Comparison of ENCODE assay signal across 8 cellular contexts in the genomic region with DNA sequence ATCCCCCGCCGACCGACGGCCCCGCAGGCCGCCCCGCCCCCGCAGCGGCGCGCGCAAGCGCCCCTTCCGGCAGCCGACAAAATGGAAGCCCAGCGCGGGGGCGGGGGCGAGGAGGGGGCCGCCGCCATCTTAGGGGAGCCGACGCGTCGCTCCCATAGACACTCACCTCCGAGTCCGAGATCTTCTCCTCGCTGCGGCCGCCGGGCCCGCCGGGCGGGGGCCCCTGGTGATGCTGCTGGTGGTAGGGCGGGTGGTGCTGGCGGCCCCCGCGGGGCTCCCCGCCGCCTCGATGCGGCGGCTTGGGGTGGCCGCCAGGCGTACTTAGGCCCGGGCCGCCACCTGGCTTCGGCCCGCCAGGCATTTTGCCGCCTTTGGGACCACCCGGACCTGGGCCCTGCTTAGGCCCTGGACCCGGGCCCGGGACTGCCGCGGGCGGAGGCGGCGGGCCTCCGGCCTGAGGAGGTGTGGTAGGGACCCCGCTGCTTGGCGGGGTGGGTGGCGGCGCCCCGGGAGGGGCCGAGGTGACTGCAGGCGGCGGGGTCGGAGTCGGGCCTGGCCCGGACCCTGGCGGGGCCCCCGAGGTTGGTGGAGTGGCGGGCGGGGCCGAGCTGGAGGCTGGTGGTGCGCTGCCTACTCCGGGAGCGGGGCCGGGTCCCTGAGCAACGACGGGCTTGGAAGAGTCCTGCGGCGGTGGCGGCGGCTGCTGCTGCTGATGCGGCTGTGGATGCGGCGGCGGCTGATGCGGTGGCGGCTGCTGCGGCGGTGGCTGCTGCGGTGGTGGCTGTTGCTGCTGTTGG. TPM values are rescaled to one million over a fixed set of nuclear protein-coding genes. Genes with fewer than 3 reads are reported as not detected.
DNase-seq lines count a peak whose midpoint lies in the region; ATAC-seq and TF ChIP-seq lines count a peak whose summit lies in the region.

No MANE protein-coding gene starts in this region.

- H3K79me2 ChIP-seq in Karpas-422 (ENCODE audit: low read length), result peaks cover 56% of the 10 kb centered on the region

- H3K4me3 Mint-ChIP-seq in nephron progenitor cell, result peak overlapping the region; percentile 99

- H3K27ac Mint-ChIP-seq in nephron progenitor cell, result peak overlapping the region; percentile 99

- H3K9me2 ChIP-seq in Karpas-422 (replicated peaks; ENCODE audit: insufficient read depth, low read length), result no peaks in the 10 kb centered on the region

- peak; percentile 37 for TF ChIP-seq CTCF in RWPE2 (IDR thresholded peaks at IDR 0.05; ENCODE audit: poor library complexity, severe bottlenecking)
- TF ChIP-seq CTCF in fibroblast of pulmonary artery (IDR thresholded peaks at IDR 0.05; ENCODE audit: low read length, missing control alignments), result no peak
- no peak for TF ChIP-seq CTCF in nephron progenitor cell (IDR thresholded peaks at IDR 0.05)

- H3K4me2 ChIP-seq in Karpas-422 (ENCODE audit: low read depth, low read length, poor library complexity, severe bottlenecking), result peak overlapping the region; percentile 87

- peak overlapping the region; percentile 89 for H3K27ac ChIP-seq in Karpas-422 (ENCODE audit: low read length)
- peak overlapping the region; percentile 78 for H3K27ac ChIP-seq in RWPE2 (ENCODE audit: poor library complexity, severe bottlenecking)

- no peak overlapping the region for H2AFZ ChIP-seq in Karpas-422 (ENCODE audit: low read length)

- H3K9me3 ChIP-seq in Karpas-422 (ENCODE audit: low read length) (no peaks in the 10 kb centered on the region), RWPE2 (ENCODE audit: severe bottlenecking) (no peaks in the 10 kb centered on the region)

- peaks cover 7% of the 10 kb centered on the region for H3K27me3 Mint-ChIP-seq in nephron progenitor cell (ENCODE audit: low read depth, poor library complexity)

- H3K36me3 Mint-ChIP-seq in nephron progenitor cell (ENCODE audit: low read depth), result peaks cover 47% of the 10 kb centered on the region

- H3K4me1 ChIP-seq in Karpas-422 (ENCODE audit: low read length) (peaks cover 36% of the 10 kb centered on the region), RWPE2 (ENCODE audit: insufficient read depth, poor library complexity, severe bottlenecking) (peaks cover 8% of the 10 kb centered on the region)

- H4K20me1 ChIP-seq in Karpas-422 (ENCODE audit: insufficient read depth, low read depth, low read length), result peaks cover 53% of the 10 kb centered on the region

- DNase-seq in COR-L47 (lab: John Stamatoyannopoulos, UW) (peak; percentile 79), Karpas-422 (peak; percentile 92), RWPE2 (ENCODE audit: low spot score) (peak; percentile 69), fibroblast of pulmonary artery (ENCODE audit: low read depth) (peak; percentile 77), nephron progenitor cell (peak; percentile 91)
- DNase-seq in activated T-helper 9 cell treated with anti-CD3 and anti-CD28 coated beads, Interleukin-2, amount 50 U/mL, for 16 hours (ENCODE audit: low read depth), result peak; percentile 88
- DNase-seq in stimulated activated naive CD8-positive, alpha-beta T cell treated with anti-CD3 and anti-CD28 coated beads, Interleukin-15, Interleukin-2, amounts not matched to agents 100 U/mL and 50 U/mL, for 24 hours, result peak; percentile 94

- H3K36me3 ChIP-seq in Karpas-422 (ENCODE audit: insufficient read depth, low read length) (peaks cover 50% of the 10 kb centered on the region), RWPE2 (ENCODE audit: low read depth) (peaks cover 46% of the 10 kb centered on the region)

- H3K27me3 ChIP-seq in Karpas-422 (ENCODE audit: low read length) (no peaks in the 10 kb centered on the region), RWPE2 (ENCODE audit: insufficient read depth, poor library complexity, severe bottlenecking) (no peaks in the 10 kb centered on the region)

- no peaks in the 10 kb centered on the region for H3K9me3 Mint-ChIP-seq in nephron progenitor cell

- ATAC-seq in GM21529 (IDR thresholded peaks at IDR 0.05; ENCODE audit: unreplicated experiment) (peak; percentile 34), RWPE2 (ENCODE audit: low read depth) (peak; percentile 50)
- ATAC-seq in stimulated activated naive CD8-positive, alpha-beta T cell treated with anti-CD3 and anti-CD28 coated beads, Interleukin-15, Interleukin-2, amounts not matched to agents 100 U/mL and 50 U/mL, for 24 hours, result peak; percentile 35

- peak overlapping the region; percentile 82 for H3K4me3 ChIP-seq in Karpas-422 (ENCODE audit: low read length)
- peak overlapping the region; percentile 96 for H3K4me3 ChIP-seq in RWPE2 (ENCODE audit: severe bottlenecking)
- H3K4me3 ChIP-seq in fibroblast of pulmonary artery (replicated peaks; ENCODE audit: low read depth, low read length), result peak overlapping the region; percentile 98

- peaks cover 62% of the 10 kb centered on the region for H3K4me1 Mint-ChIP-seq in nephron progenitor cell

- peak overlapping the region; percentile 100 for H3K9ac ChIP-seq in Karpas-422 (ENCODE audit: low read length)

RNA-seq across cellular contexts. Expression of a gene that starts 0.7 kb away (rescaled TPM):
- 172 and 196 TPM in 2 replicates for total RNA-seq in Karpas-422 (2014; rRNA removed; shearing (Covaris generic); ENCODE audit: low replicate concordance)

Comparison
In these comparisons a context has a peak if more than half of its experiments do, and no peak if none do; other contexts are left out.
1. Peak in every context shown above with its lines: DNase-seq, ATAC-seq, H3K4me3 ChIP-seq and H3K27ac ChIP-seq.